Comparison of ENCODE assay signal across 8 cellular contexts in genomic region chr2:128027278-128027800, GRCh38. TPM values are rescaled to one million over a fixed set of nuclear protein-coding genes. Genes with fewer than 3 reads are reported as not detected.
DNase-seq lines count a peak whose midpoint lies in the region; ATAC-seq and TF ChIP-seq lines count a peak whose summit lies in the region.

No MANE protein-coding gene starts in this region.

- peaks cover 18% of the 10 kb centered on the region for H3K27me3 Mint-ChIP-seq in neural crest cell (ENCODE audit: low read depth)
- H3K27me3 Mint-ChIP-seq in stimulated activated naive CD8-positive, alpha-beta T cell treated with anti-CD3 and anti-CD28 coated beads, Interleukin-15, amount 100 ng/mL, for 72 hours, result no peaks in the 10 kb centered on the region

- ATAC-seq in HCT116 (peak; percentile 88), foreskin keratinocyte (peak; percentile 94)
- ATAC-seq in stimulated activated naive CD8-positive, alpha-beta T cell treated with anti-CD3 and anti-CD28 coated beads, Interleukin-15, amount 100 ng/mL, for 72 hours, result peak; percentile 90

- no peaks in the 10 kb centered on the region for H3K27me3 ChIP-seq in HCT116 (ENCODE audit: insufficient read depth, low read length)
- no peaks in the 10 kb centered on the region for H3K27me3 ChIP-seq in MM.1S (replicated peaks; ENCODE audit: insufficient read depth, low read length)
- no peaks in the 10 kb centered on the region for H3K27me3 ChIP-seq in foreskin keratinocyte

- H3K9me2 ChIP-seq in HCT116 (ENCODE audit: insufficient read depth), result no peaks in the 10 kb centered on the region
- H3K9me2 ChIP-seq in MM.1S (replicated peaks; ENCODE audit: insufficient read depth, low read length), result no peaks in the 10 kb centered on the region

- no TSS peak for BruUV-seq in HCT116 (replicated peaks; lab: Mats Ljungman, UMichigan)

- H3K9ac ChIP-seq in HCT116 (ENCODE audit: low read length) (peak overlapping the region; percentile 92), MM.1S (ENCODE audit: low read length) (peak overlapping the region; percentile 93)

- H3F3A ChIP-seq in MM.1S (ENCODE audit: insufficient read depth, low read length), result peaks cover 11% of the 10 kb centered on the region

- peak overlapping the region; percentile 45 for H2AFZ ChIP-seq in HCT116 (ENCODE audit: low read depth, low read length, poor library complexity, severe bottlenecking)
- peak overlapping the region; percentile 85 for H2AFZ ChIP-seq in MM.1S (ENCODE audit: low read length)

- POLR2A ChIA-PET in HCT116 (lab: Charles Lee), result no interaction called here

- H3K9me3 ChIP-seq in HCT116 (ENCODE audit: control insufficient read depth in 1 of 2, insufficient read depth in 1 of 2, low read depth in 1 of 2, low read length in 2 of 2) (no peaks in the 10 kb centered on the region), MM.1S (replicated peaks; ENCODE audit: insufficient read depth, low read length) (no peaks in the 10 kb centered on the region)

- H3K4me2 ChIP-seq in HCT116 (ENCODE audit: low read length) (peak overlapping the region; percentile 99), MM.1S (ENCODE audit: low read depth, low read length) (peak overlapping the region; percentile 33; the same call in 1 of the 2 replicates)

- H3K79me2 ChIP-seq in HCT116 (ENCODE audit: insufficient read depth, low read length) (peaks cover 32% of the 10 kb centered on the region), MM.1S (ENCODE audit: low read length) (peaks cover 45% of the 10 kb centered on the region)

- H3K4me3 ChIP-seq in HCT116 (replicated peaks in 1 of 2; ENCODE audit: low read depth in 1 of 2, low read length in 2 of 2) (peak overlapping the region; percentile 86 to 92), MM.1S (ENCODE audit: low read length) (peak overlapping the region; percentile 98)

- H3K27ac Mint-ChIP-seq in neural crest cell (ENCODE audit: unreplicated experiment), result no peak overlapping the region
- peak overlapping the region; percentile 94 to 97 for H3K27ac Mint-ChIP-seq in stimulated activated naive CD8-positive, alpha-beta T cell treated with anti-CD3 and anti-CD28 coated beads, Interleukin-15, amount 100 ng/mL, for 72 hours

- H3K4me1 ChIP-seq in HCT116 (ENCODE audit: control insufficient read depth in 1 of 2, insufficient read depth in 2 of 2, low read length in 2 of 2) (peaks cover 3 to 10% of the 10 kb centered on the region in 2 experiments; a peak in 3 of 4 replicates), MM.1S (ENCODE audit: low read length) (peaks cover 10% of the 10 kb centered on the region), foreskin keratinocyte (peaks cover 6% of the 10 kb centered on the region)

- RAD21 ChIA-PET in HCT116 (lab: Charles Lee; ENCODE audit: low non-redundant PET in 1 of 2, low total read pairs in 2 of 2, uncharacterized antibody in 2 of 2, unreplicated experiment in 2 of 2), result no interaction called here

- no peak for TF ChIP-seq POLR2A in HCT116 (IDR thresholded peaks at IDR 0.05; ENCODE audit: borderline replicate concordance, extremely low read depth, insufficient read depth, insufficient read length)

- H3K4me3 Mint-ChIP-seq in neural crest cell, result peak overlapping the region; percentile 88
- peak overlapping the region; percentile 88 to 98 for H3K4me3 Mint-ChIP-seq in stimulated activated naive CD8-positive, alpha-beta T cell treated with anti-CD3 and anti-CD28 coated beads, Interleukin-15, amount 100 ng/mL, for 72 hours

- peaks cover 7% of the 10 kb centered on the region for H3K9me3 Mint-ChIP-seq in neural crest cell
- no peaks in the 10 kb centered on the region for H3K9me3 Mint-ChIP-seq in stimulated activated naive CD8-positive, alpha-beta T cell treated with anti-CD3 and anti-CD28 coated beads, Interleukin-15, amount 100 ng/mL, for 72 hours

- H3K27ac ChIP-seq in HCT116 (ENCODE audit: low read depth, low read length), result peak overlapping the region; percentile 70
- H3K27ac ChIP-seq in MM.1S (ENCODE audit: low read length), result peak overlapping the region; percentile 87
- H3K27ac ChIP-seq in foreskin keratinocyte, result peak overlapping the region; percentile 77

- peaks cover 23% of the 10 kb centered on the region for H3K4me1 Mint-ChIP-seq in neural crest cell
- peaks cover 22% of the 10 kb centered on the region for H3K4me1 Mint-ChIP-seq in stimulated activated naive CD8-positive, alpha-beta T cell treated with anti-CD3 and anti-CD28 coated beads, Interleukin-15, amount 100 ng/mL, for 72 hours

- intact Hi-C loops in HCT116 (cut with micrococcal nuclease), result loop anchor here (5.0 to 10.0 kb wide), 2 partner anchors 65 to 143 kb away; partner anchors contain the start of genes AMMECR1L and UGGT1

- H4K20me1 ChIP-seq in HCT116 (ENCODE audit: insufficient read depth) (no peaks in the 10 kb centered on the region), MM.1S (ENCODE audit: insufficient read depth, low read length) (no peaks in the 10 kb centered on the region)

- no peaks in the 10 kb centered on the region for H3K36me3 Mint-ChIP-seq in neural crest cell (ENCODE audit: low read depth)

- DNase-seq in ELR (ENCODE audit: low read depth), result peak; percentile 98
- DNase-seq in HCT116 (ENCODE audit: low read depth, low spot score), result peak; percentile 96
- peak; percentile 98 for DNase-seq in MM.1S
- DNase-seq in SHP77 treated with DMSO at 0.1 percent for 48 hours (lab: John Stamatoyannopoulos, UW), result peak; percentile 83
- peak; percentile 98 for DNase-seq in activated gamma-delta T cell treated with Interleukin-2 at 50 U/mL for 16 hours
- peak; percentile 92 to 95 for DNase-seq in foreskin keratinocyte
- peak; percentile 94 for DNase-seq in neural crest cell (ENCODE audit: low read depth, low spot score)
- DNase-seq in stimulated activated naive CD8-positive, alpha-beta T cell treated with anti-CD3 and anti-CD28 coated beads, Interleukin-15, amount 100 ng/mL, for 72 hours, result peak; percentile 97 to 99

- no peak for TF ChIP-seq CTCF in HCT116 (IDR thresholded peaks at IDR 0.05 in 2 of 3, conservative IDR thresholded peaks at IDR 0.05 in 1 of 3; ENCODE audit: borderline replicate concordance in 1 of 3, insufficient read depth in 1 of 3, low read depth in 2 of 3, low read length in 2 of 3)
- TF ChIP-seq CTCF in MM.1S (IDR thresholded peaks at IDR 0.05; ENCODE audit: low read length), result no peak
- no peak for TF ChIP-seq CTCF in foreskin keratinocyte (conservative IDR thresholded peaks at IDR 0.05)
- TF ChIP-seq CTCF in neural crest cell (conservative IDR thresholded peaks at IDR 0.05), result no peak

- CTCF ChIA-PET in HCT116 (lab: Charles Lee), result no interaction called here

- peaks cover 0 to 5% of the 10 kb centered on the region in 2 experiments; a peak in 2 of 4 replicates for H3K36me3 ChIP-seq in HCT116 (ENCODE audit: control insufficient read depth in 1 of 2, insufficient read depth in 2 of 2, low read length in 2 of 2)
- no peaks in the 10 kb centered on the region for H3K36me3 ChIP-seq in MM.1S (replicated peaks; ENCODE audit: insufficient read depth, low read length)

- no peak for TF ChIP-seq RAD21 in HCT116 (IDR thresholded peaks at IDR 0.05; ENCODE audit: low read depth)

TF ChIP-seq in HCT116, 20 proteins besides CTCF, POLR2A, EP300 and RAD21:
- peak; percentile 85 for TF ChIP-seq SP1 (IDR thresholded peaks at IDR 0.05; ENCODE audit: low read depth)
- TF ChIP-seq POLR2AphosphoS5 (IDR thresholded peaks at IDR 0.05; ENCODE audit: low read depth, low read length), result peak; percentile 9
- TF ChIP-seq ZBTB33 (IDR thresholded peaks at IDR 0.05; ENCODE audit: extremely low read depth, insufficient replicate concordance, low read length), result no peak

RNA-seq across cellular contexts. Expression of gene SAP130, which starts 0.5 kb away (rescaled TPM):
- 29.5 TPM for total RNA-seq in HCT116 (2021; ENCODE audit: unreplicated experiment)
- 22.3 and 23.8 TPM in 2 replicates for polyA plus RNA-seq in HCT116 (2012)
- 16.9 and 17.0 TPM in 2 replicates for total RNA-seq in foreskin keratinocyte
- polyA plus RNA-seq in foreskin keratinocyte, result 8.6 and 10.1 TPM in 2 replicates
- 51.7 and 52.4 TPM in 2 replicates for total RNA-seq in neural crest cell

Comparison
In these comparisons a context has a peak if more than half of its experiments do, and no peak if none do; other contexts are left out.
1. Peak in every context shown above with its lines: DNase-seq, ATAC-seq, H3K4me3 ChIP-seq and H3K27ac ChIP-seq.